1 cellular context compared by ENCODE assay signal in genomic region chr5:133758641-133759040, GRCh38.
TF ChIP-seq lines count a peak whose summit lies in the region.

No MANE protein-coding gene starts in this region.

TF ChIP-seq in K562, 482 proteins besides CTCF, POLR2A, EP300 and RAD21 (continued from another document):
- TF ChIP-seq, protein P1, sequence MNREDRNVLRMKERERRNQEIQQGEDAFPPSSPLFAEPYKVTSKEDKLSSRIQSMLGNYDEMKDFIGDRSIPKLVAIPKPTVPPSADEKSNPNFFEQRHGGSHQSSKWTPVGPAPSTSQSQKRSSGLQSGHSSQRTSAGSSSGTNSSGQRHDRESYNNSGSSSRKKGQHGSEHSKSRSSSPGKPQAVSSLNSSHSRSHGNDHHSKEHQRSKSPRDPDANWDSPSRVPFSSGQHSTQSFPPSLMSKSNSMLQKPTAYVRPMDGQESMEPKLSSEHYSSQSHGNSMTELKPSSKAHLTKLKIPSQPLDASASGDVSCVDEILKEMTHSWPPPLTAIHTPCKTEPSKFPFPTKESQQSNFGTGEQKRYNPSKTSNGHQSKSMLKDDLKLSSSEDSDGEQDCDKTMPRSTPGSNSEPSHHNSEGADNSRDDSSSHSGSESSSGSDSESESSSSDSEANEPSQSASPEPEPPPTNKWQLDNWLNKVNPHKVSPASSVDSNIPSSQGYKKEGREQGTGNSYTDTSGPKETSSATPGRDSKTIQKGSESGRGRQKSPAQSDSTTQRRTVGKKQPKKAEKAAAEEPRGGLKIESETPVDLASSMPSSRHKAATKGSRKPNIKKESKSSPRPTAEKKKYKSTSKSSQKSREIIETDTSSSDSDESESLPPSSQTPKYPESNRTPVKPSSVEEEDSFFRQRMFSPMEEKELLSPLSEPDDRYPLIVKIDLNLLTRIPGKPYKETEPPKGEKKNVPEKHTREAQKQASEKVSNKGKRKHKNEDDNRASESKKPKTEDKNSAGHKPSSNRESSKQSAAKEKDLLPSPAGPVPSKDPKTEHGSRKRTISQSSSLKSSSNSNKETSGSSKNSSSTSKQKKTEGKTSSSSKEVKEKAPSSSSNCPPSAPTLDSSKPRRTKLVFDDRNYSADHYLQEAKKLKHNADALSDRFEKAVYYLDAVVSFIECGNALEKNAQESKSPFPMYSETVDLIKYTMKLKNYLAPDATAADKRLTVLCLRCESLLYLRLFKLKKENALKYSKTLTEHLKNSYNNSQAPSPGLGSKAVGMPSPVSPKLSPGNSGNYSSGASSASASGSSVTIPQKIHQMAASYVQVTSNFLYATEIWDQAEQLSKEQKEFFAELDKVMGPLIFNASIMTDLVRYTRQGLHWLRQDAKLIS (CRISPR knock-in tag; IDR thresholded peaks at IDR 0.05): no peak
- TF ChIP-seq SMARCE1 (IDR thresholded peaks at IDR 0.05): no peak
- no peak for TF ChIP-seq GTF2B (IDR thresholded peaks at IDR 0.05; ENCODE audit: extremely low read depth, insufficient read length)
- TF ChIP-seq COPS2 (conservative IDR thresholded peaks at IDR 0.05): no peak
- TF ChIP-seq SIN3B (IDR thresholded peaks at IDR 0.05; ENCODE audit: low read depth): no peak
- TF ChIP-seq FOSL1 (tag; conservative IDR thresholded peaks at IDR 0.05): peak; percentile 85
TF ChIP-seq in K562: peak in this region for 2.
